6 cellular contexts compared by ENCODE assay signal in the genomic region with DNA sequence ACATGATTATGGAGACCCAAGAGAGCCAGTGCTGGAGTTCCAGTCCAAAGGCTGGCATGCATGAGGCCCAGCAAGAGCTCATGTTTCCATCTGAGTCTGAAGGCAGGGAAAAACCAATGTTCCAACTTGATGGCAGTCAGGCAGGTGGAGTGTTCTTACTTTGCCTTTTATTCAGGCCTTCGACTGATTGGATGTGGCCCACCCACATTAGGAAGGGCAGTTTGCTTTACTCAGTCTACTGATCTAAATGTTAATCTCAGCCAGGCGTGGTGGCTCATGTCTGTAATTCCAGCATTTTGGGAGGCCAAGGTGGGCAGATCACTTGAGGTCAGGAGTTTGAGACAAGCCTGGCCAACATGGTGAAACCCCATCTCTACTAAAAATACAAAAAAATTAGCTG. TPM values are rescaled to one million over a fixed set of nuclear protein-coding genes. Genes with fewer than 3 reads are reported as not detected.
"Had no signal": no experiment of that assay in that cellular context is flagged by ENCODE, and none has a peak within 500 bp of the region (broad histone marks: within the 10 kb centered on the region; RNA-seq: fewer than 3 reads in every experiment).

No MANE protein-coding gene starts in this region.

RNA-seq across cellular contexts. Expression of a gene that starts 56.3 kb away (rescaled TPM):
- total RNA-seq: naive thymus-derived CD8-positive, alpha-beta T cell; natural killer cell; natural killer cell treated with Interleukin-12 subunit alpha and Interleukin-12 subunit beta and Interleukin-15 and Interleukin-18, amount 100 ng/mL, for 72 hours; osteoblast; pulmonary artery endothelial cell; renal cortical epithelial cell had no signal
- polyA plus RNA-seq: naive thymus-derived CD8-positive, alpha-beta T cell had no signal
